Comparison of ENCODE assay signal across 10 cellular contexts in the genomic region with DNA sequence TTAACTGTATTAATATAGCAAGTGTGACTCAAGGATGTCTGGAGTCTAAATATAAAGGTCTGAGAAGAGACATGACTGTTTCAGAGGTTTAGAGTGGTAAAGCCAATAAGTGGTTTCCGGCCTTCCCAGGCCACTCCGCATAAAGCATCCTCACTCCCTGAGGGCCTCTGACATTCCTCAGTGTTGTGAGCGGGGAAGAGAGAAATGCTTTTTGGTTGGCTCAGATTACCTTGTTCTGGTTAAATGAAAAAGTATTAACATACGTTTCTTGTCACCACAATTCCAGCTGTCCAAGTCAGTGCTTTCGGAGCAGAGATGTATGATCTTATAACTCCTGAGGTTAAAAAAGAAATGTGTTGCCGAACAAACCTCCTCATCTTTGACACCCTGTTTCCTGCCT.
DNase-seq lines count a peak whose midpoint lies in the region; ATAC-seq, FAIRE-seq and TF ChIP-seq lines count a peak whose summit lies in the region.
"Had no signal": no experiment of that assay in that cellular context is flagged by ENCODE, and none has a peak within 500 bp of the region (broad histone marks: within the 10 kb centered on the region; RNA-seq: fewer than 3 reads in every experiment).

No MANE protein-coding gene starts in this region.

- H2AFZ ChIP-seq in K562 (ENCODE audit: low read depth, low read length) (no peak overlapping the region), smooth muscle cell (ENCODE audit: low read depth) (no peak overlapping the region)

- H3K27ac Mint-ChIP-seq in Calu3 (ENCODE audit: unreplicated experiment) = no peak overlapping the region
- H3K27ac Mint-ChIP-seq: stimulated activated naive CD8-positive, alpha-beta T cell treated with anti-CD3 and anti-CD28 coated beads, Interleukin-15, Interleukin-2, amounts not matched to agents 100 ng/mL and 50 ng/mL, for 24 hours; T-helper 1 cell treated with Interleukin-12 subunit alpha and Interleukin-12 subunit beta and Interleukin-4 antibody, amounts not matched to agents 30 μg/mL and 1 μg/mL, for 36 hours had no signal

- POLR2A ChIA-PET in K562 (lab: Yijun Ruan, JAX) = no interaction called here

- CTCF ChIA-PET in K562 (lab: Yijun Ruan, JAX; ENCODE audit: low intra/inter-chr PET ratio) (no interaction called here), Calu3 (lab: Charles Lee) (no interaction called here)

- H3K9me3 Mint-ChIP-seq in Calu3 (ENCODE audit: low read depth, unreplicated experiment) = peaks cover 5% of the 10 kb centered on the region
- H3K9me3 Mint-ChIP-seq: T-helper 1 cell treated with Interleukin-12 subunit alpha and Interleukin-12 subunit beta and Interleukin-4 antibody, amounts not matched to agents 30 μg/mL and 1 μg/mL, for 36 hours had no signal

- 3% methylated on average over 6 of the region's 6 CpGs for WGBS in K562 (ENCODE audit: insufficient coverage, low coverage, missing lambda C conversion rate)
- WGBS in smooth muscle cell (ENCODE audit: low lambda C conversion rate) = 14% methylated on average over 6 of the region's 6 CpGs
- 67 to 80% (median 73%) methylated on average over 6 of the region's 6 CpGs for WGBS in adrenal gland, 4 donors

- H3K9me3 ChIP-seq in K562 (replicated peaks; ENCODE audit: control insufficient read depth, insufficient read depth, low read depth, low read length) (no peaks in the 10 kb centered on the region; the same call in 1 of the 2 replicates), smooth muscle cell (replicated peaks; ENCODE audit: low read depth) (no peaks in the 10 kb centered on the region), adrenal gland (replicated peaks in 1 of 3) (no peaks in the 10 kb centered on the region)

- H3K4me2 ChIP-seq in K562 (ENCODE audit: insufficient read depth, low read length) = no peak overlapping the region
- peak overlapping the region; percentile 77 for H3K4me2 ChIP-seq in smooth muscle cell

- FAIRE-seq in K562 (lab: Jason Lieb, UNC) = peak; percentile 51

- TF ChIP-seq POLR2A in K562 (conservative IDR thresholded peaks at IDR 0.05) = no peak
- TF ChIP-seq POLR2A in adrenal gland (IDR thresholded peaks at IDR 0.05) = no peak

- ATAC-seq in K562 (no peak), GM21528 (IDR thresholded peaks at IDR 0.05; ENCODE audit: low FRiP score, unreplicated experiment) (no peak)

- BruUV-seq in K562 (replicated peaks; lab: Mats Ljungman, UMichigan) (no TSS peak), Calu3 (replicated peaks; lab: Mats Ljungman, UMichigan) (no TSS peak)

- no peak overlapping the region for H3K4me3 ChIP-seq in HFF-Myc (replicated peaks; ENCODE audit: low read depth, low read length)
- no peak overlapping the region for H3K4me3 ChIP-seq in K562
- H3K4me3 ChIP-seq in smooth muscle cell = peak overlapping the region; percentile 7
- no peak overlapping the region for H3K4me3 ChIP-seq in adrenal gland

- intact Hi-C loops in K562 (cut with micrococcal nuclease) (no loop called here), Calu3 (cut with micrococcal nuclease; ENCODE audit: unreplicated experiment) (no loop called here), adrenal gland (cut with DNase I) (no loop called here)

- no peak for TF ChIP-seq CTCF in HFF-Myc (IDR thresholded peaks at IDR 0.05; ENCODE audit: low read depth, low read length, missing control alignments)
- no peak for TF ChIP-seq CTCF in K562 (IDR thresholded peaks at IDR 0.05 in 2 of 3, conservative IDR thresholded peaks at IDR 0.05 in 1 of 3; ENCODE audit: insufficient read depth in 2 of 3, low read depth in 1 of 3, low read length in 3 of 3)
- TF ChIP-seq CTCF in smooth muscle cell (IDR thresholded peaks at IDR 0.05; ENCODE audit: borderline replicate concordance, insufficient read depth, poor library complexity, severe bottlenecking) = no peak
- TF ChIP-seq CTCF in Calu3 (IDR thresholded peaks at IDR 0.05; ENCODE audit: unreplicated experiment) = no peak
- no peak for TF ChIP-seq CTCF in adrenal gland (IDR thresholded peaks at IDR 0.05)

- no peaks in the 10 kb centered on the region for H3K36me3 Mint-ChIP-seq in Calu3 (ENCODE audit: insufficient read depth, unreplicated experiment)

- H3K4me1 Mint-ChIP-seq in Calu3 (ENCODE audit: low read depth, unreplicated experiment) = no peaks in the 10 kb centered on the region

- H3K4me1 ChIP-seq in K562 (replicated peaks in 1 of 2; ENCODE audit: control insufficient read depth in 2 of 2, insufficient read depth in 2 of 2, low read length in 2 of 2) = no peaks in the 10 kb centered on the region
- no peaks in the 10 kb centered on the region for H3K4me1 ChIP-seq in smooth muscle cell (ENCODE audit: low read depth)
- peaks cover 0 to 11% of the 10 kb centered on the region in 2 donors for H3K4me1 ChIP-seq in adrenal gland (replicated peaks in 1 of 2)

- no peak overlapping the region for H3K4me3 Mint-ChIP-seq in Calu3 (ENCODE audit: low read depth, unreplicated experiment)
- H3K4me3 Mint-ChIP-seq: stimulated activated naive CD8-positive, alpha-beta T cell treated with anti-CD3 and anti-CD28 coated beads, Interleukin-15, Interleukin-2, amounts not matched to agents 100 ng/mL and 50 ng/mL, for 24 hours; T-helper 1 cell treated with Interleukin-12 subunit alpha and Interleukin-12 subunit beta and Interleukin-4 antibody, amounts not matched to agents 30 μg/mL and 1 μg/mL, for 36 hours had no signal

- TF ChIP-seq EP300 in K562 (IDR thresholded peaks at IDR 0.05; ENCODE audit: low read length) = no peak

- in situ Hi-C loops in K562 (cut with MboI) = no loop called here

- H3K27me3 Mint-ChIP-seq in Calu3 (ENCODE audit: unreplicated experiment) = no peaks in the 10 kb centered on the region
- H3K27me3 Mint-ChIP-seq: stimulated activated naive CD8-positive, alpha-beta T cell treated with anti-CD3 and anti-CD28 coated beads, Interleukin-15, Interleukin-2, amounts not matched to agents 100 ng/mL and 50 ng/mL, for 24 hours had no signal

- no peak for TF ChIP-seq RAD21 in K562 (CRISPR knock-in tag; conservative IDR thresholded peaks at IDR 0.05 in 1 of 2, IDR thresholded peaks at IDR 0.05 in 1 of 2)

- H3K27me3 ChIP-seq in K562 (ENCODE audit: control insufficient read depth in 2 of 2, insufficient read depth in 2 of 2, low read length in 2 of 2) (no peaks in the 10 kb centered on the region), smooth muscle cell (ENCODE audit: low read depth) (no peaks in the 10 kb centered on the region), adrenal gland (no peaks in the 10 kb centered on the region)

- H4K20me1 ChIP-seq in K562 (replicated peaks; ENCODE audit: control insufficient read depth, insufficient read depth, low read length) = no peaks in the 10 kb centered on the region
- H4K20me1 ChIP-seq in smooth muscle cell (ENCODE audit: low read depth) = no peaks in the 10 kb centered on the region

- H3K27ac ChIP-seq in K562 (ENCODE audit: extremely low read depth, low read depth, low read length) (no peak overlapping the region), smooth muscle cell (ENCODE audit: low read depth) (peak overlapping the region; percentile 96), adrenal gland (peak overlapping the region in 2 of 5 donors; percentile 0 to 27)

- H3F3A ChIP-seq in smooth muscle cell (ENCODE audit: low read depth) = peaks cover 15% of the 10 kb centered on the region

- no peaks in the 10 kb centered on the region for H3K9me1 ChIP-seq in K562 (ENCODE audit: control insufficient read depth, insufficient read depth, low read length)

- no peak overlapping the region for H3K9ac ChIP-seq in K562 (ENCODE audit: insufficient read depth in 1 of 2, low read depth in 2 of 2, low read length in 2 of 2)
- peak overlapping the region; percentile 81 for H3K9ac ChIP-seq in smooth muscle cell (ENCODE audit: low read depth)

- H3K79me2 ChIP-seq in K562 (ENCODE audit: control insufficient read depth, insufficient read depth, low read length) (no peaks in the 10 kb centered on the region), smooth muscle cell (ENCODE audit: low read depth) (peaks cover 73% of the 10 kb centered on the region)

- H3K36me3 ChIP-seq in K562 (ENCODE audit: control insufficient read depth, insufficient read depth, low read length) = no peaks in the 10 kb centered on the region
- no peaks in the 10 kb centered on the region for H3K36me3 ChIP-seq in smooth muscle cell (ENCODE audit: low read depth)
- no peaks in the 10 kb centered on the region for H3K36me3 ChIP-seq in adrenal gland (replicated peaks in 1 of 2)

- peak; percentile 73 for DNase-seq in HFF-Myc (ENCODE audit: extremely low read depth, low read depth)
- DNase-seq in K562 (ENCODE audit: extremely low read depth in 1 of 4, low spot score in 3 of 4) = no peak
- peak; percentile 31 for DNase-seq in hepatic stellate cell (ENCODE audit: low spot score)
- DNase-seq in smooth muscle cell (lab: John Stamatoyannopoulos, UW; ENCODE audit: unreplicated experiment) = no peak
- DNase-seq in Calu3 = no peak
- DNase-seq in adrenal gland = no peak
- no peak for DNase-seq in DMS153 treated with DMSO at 0.1 percent for 48 hours (lab: John Stamatoyannopoulos, UW; ENCODE audit: unreplicated experiment)

TF ChIP-seq in K562, 482 proteins besides CTCF, POLR2A, EP300 and RAD21:
- no peak for TF ChIP-seq ZNF274 (IDR thresholded peaks at IDR 0.05; ENCODE audit: borderline replicate concordance, low read depth, low read length)
- no peak for TF ChIP-seq MEF2A (IDR thresholded peaks at IDR 0.05; ENCODE audit: control insufficient read depth, low read depth, low read length)
- no peak for TF ChIP-seq JUN (IDR thresholded peaks at IDR 0.05; ENCODE audit: borderline replicate concordance, low read depth, low read length)
- TF ChIP-seq JUN (CRISPR knock-in tag; IDR thresholded peaks at IDR 0.05; ENCODE audit: borderline replicate concordance) = no peak
- no peak for TF ChIP-seq RBBP5 (IDR thresholded peaks at IDR 0.05; ENCODE audit: borderline replicate concordance, insufficient read depth, low read length, poor library complexity, severe bottlenecking)
- no peak for TF ChIP-seq BDP1 (IDR thresholded peaks at IDR 0.05; ENCODE audit: insufficient read depth, insufficient read length)
- no peak for TF ChIP-seq ZNF253 (CRISPR knock-in tag; conservative IDR thresholded peaks at IDR 0.05)
- TF ChIP-seq ZNF347 (CRISPR knock-in tag; IDR thresholded peaks at IDR 0.05; ENCODE audit: low read depth) = no peak
- TF ChIP-seq ESRRA (IDR thresholded peaks at IDR 0.05; ENCODE audit: borderline replicate concordance, low read depth) = no peak
- no peak for TF ChIP-seq ASH1L (IDR thresholded peaks at IDR 0.05; ENCODE audit: borderline replicate concordance, low read depth, partially characterized antibody)
- no peak for TF ChIP-seq SETDB1 (IDR thresholded peaks at IDR 0.05; ENCODE audit: low read length)
- TF ChIP-seq NR3C1 (CRISPR knock-in tag; IDR thresholded peaks at IDR 0.05) = no peak

Comparison
In these comparisons a context has a peak if more than half of its experiments do, and no peak if none do; other contexts are left out.
1. DNase-seq: peak in HFF-Myc (single experiment) and hepatic stellate cell (single experiment); none in K562 (0 of 4), smooth muscle cell (single experiment), Calu3 (single experiment), adrenal gland (0 of 7) and DMS153 treated with DMSO at 0.1 percent for 48 hours (single experiment).